1 cellular context compared by ENCODE assay signal in the genomic region with DNA sequence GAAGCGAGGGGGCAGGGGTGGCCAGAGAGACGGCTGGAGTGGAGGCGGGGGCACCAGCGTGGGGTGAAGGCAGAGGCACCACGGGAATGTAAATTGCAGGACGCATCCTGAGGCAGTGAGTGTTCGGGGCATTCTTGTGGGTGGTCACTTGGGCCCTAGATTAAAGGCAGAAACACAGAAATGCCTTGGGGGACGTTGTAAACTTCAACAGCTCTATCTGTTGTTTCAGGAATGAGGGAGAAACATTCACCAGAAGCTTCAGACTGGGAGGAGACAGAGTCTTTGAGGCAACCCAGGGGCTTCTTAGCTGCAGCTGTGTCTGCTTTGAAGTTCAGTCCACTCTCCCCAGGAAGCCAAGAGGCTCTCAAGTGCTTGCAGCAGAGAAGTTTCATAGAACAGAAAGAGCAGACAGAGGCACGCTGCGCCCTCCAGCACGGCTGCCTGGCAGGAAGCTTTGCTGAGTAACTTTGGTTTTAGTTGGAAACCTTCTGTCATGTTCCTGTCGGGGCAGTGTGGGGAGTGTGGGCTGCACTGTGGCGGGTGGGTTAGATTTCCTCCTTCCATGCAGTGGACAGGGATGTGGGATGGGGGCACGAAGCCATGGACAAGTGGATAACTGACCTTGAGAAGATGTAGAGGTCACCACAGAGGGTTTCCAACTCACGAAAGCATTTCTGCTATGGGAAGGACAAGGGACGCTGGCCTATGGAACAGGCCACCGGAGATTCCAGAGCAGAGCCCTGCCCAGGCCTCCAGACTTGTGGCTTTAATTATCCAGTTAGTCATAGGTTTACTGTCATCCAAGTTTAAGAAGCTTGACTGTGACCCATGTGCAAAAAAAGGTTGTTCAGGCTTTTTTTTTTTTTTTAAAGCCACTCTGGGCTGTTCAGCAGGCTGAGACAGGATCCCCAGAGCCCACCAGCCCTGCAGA.
A peak's percentile ranks its signal among the peaks of the same experiment; 100 is the strongest.
TF ChIP-seq lines count a peak whose summit lies in the region.

No MANE protein-coding gene starts in this region.

TF ChIP-seq in GM12878, 131 proteins besides CTCF, POLR2A, EP300 and RAD21 (continued from another document):
- TF ChIP-seq, protein P1, sequence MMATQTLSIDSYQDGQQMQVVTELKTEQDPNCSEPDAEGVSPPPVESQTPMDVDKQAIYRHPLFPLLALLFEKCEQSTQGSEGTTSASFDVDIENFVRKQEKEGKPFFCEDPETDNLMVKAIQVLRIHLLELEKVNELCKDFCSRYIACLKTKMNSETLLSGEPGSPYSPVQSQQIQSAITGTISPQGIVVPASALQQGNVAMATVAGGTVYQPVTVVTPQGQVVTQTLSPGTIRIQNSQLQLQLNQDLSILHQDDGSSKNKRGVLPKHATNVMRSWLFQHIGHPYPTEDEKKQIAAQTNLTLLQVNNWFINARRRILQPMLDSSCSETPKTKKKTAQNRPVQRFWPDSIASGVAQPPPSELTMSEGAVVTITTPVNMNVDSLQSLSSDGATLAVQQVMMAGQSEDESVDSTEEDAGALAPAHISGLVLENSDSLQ (IDR thresholded peaks at IDR 0.05), result no peak
- TF ChIP-seq, protein P2, sequence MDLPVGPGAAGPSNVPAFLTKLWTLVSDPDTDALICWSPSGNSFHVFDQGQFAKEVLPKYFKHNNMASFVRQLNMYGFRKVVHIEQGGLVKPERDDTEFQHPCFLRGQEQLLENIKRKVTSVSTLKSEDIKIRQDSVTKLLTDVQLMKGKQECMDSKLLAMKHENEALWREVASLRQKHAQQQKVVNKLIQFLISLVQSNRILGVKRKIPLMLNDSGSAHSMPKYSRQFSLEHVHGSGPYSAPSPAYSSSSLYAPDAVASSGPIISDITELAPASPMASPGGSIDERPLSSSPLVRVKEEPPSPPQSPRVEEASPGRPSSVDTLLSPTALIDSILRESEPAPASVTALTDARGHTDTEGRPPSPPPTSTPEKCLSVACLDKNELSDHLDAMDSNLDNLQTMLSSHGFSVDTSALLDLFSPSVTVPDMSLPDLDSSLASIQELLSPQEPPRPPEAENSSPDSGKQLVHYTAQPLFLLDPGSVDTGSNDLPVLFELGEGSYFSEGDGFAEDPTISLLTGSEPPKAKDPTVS (IDR thresholded peaks at IDR 0.05; ENCODE audit: low read depth, low read length), result no peak
- TF ChIP-seq ZSCAN29 (IDR thresholded peaks at IDR 0.05) (no peak), MEF2A (IDR thresholded peaks at IDR 0.05; ENCODE audit: insufficient read depth, low read depth, low read length) (no peak), SIN3A (IDR thresholded peaks at IDR 0.05; ENCODE audit: low read depth, low read length) (no peak), SREBF1 (IDR thresholded peaks at IDR 0.05; ENCODE audit: low read length) (no peak), CBX3 (IDR thresholded peaks at IDR 0.05; ENCODE audit: borderline replicate concordance, low read depth) (no peak), HCFC1 (IDR thresholded peaks at IDR 0.05; ENCODE audit: low read length) (no peak), IKZF1 (conservative IDR thresholded peaks at IDR 0.05) (peak; percentile 67), SREBF2 (IDR thresholded peaks at IDR 0.05; ENCODE audit: low read length) (no peak), IRF4 (IDR thresholded peaks at IDR 0.05; ENCODE audit: low read depth, low read length) (no peak), TAF1 (IDR thresholded peaks at IDR 0.05; ENCODE audit: borderline replicate concordance, low read depth, low read length) (peak; percentile 80), BACH1 (IDR thresholded peaks at IDR 0.05; ENCODE audit: borderline replicate concordance) (0 out of 2 replicates have a peak, but pooled peaks have one; percentile 16), GABPA (IDR thresholded peaks at IDR 0.05; ENCODE audit: low read depth) (no peak), ASH2L (IDR thresholded peaks at IDR 0.05; ENCODE audit: borderline replicate concordance, low read depth) (no peak), POLR2AphosphoS2 (IDR thresholded peaks at IDR 0.05; ENCODE audit: low read depth, low read length) (0 out of 2 replicates have a peak, but pooled peaks have one; percentile 42), POU2F2 (IDR thresholded peaks at IDR 0.05; ENCODE audit: borderline replicate concordance, low read depth, low read length) (peak; percentile 71; the same call in 2 of the 3 replicates), ZBED1 (IDR thresholded peaks at IDR 0.05; ENCODE audit: borderline replicate concordance) (no peak), KAT2A (conservative IDR thresholded peaks at IDR 0.05; ENCODE audit: control insufficient read depth, low read depth, low read length) (no peak), CHD4 (IDR thresholded peaks at IDR 0.05) (no peak), HDAC2 (IDR thresholded peaks at IDR 0.05) (no peak), FOS (IDR thresholded peaks at IDR 0.05; ENCODE audit: borderline replicate concordance, extremely low read depth, insufficient read length) (no peak), HDAC6 (IDR thresholded peaks at IDR 0.05; ENCODE audit: unreplicated experiment) (no peak), NFIC (IDR thresholded peaks at IDR 0.05; ENCODE audit: low read depth, low read length) (0 out of 2 replicates have a peak, but pooled peaks have one; percentile 17), SMARCA5 (IDR thresholded peaks at IDR 0.05) (0 out of 2 replicates have a peak, but pooled peaks have one; percentile 29), SMC3 (IDR thresholded peaks at IDR 0.05; ENCODE audit: borderline replicate concordance, low read length) (peak; percentile 11; the same call in 1 of the 2 replicates), ESRRA (IDR thresholded peaks at IDR 0.05; ENCODE audit: low read length) (peak; percentile 46; the same call in 1 of the 2 replicates), PML (IDR thresholded peaks at IDR 0.05; ENCODE audit: low read length) (0 out of 2 replicates have a peak, but pooled peaks have one; percentile 61), TCF7 (IDR thresholded peaks at IDR 0.05; ENCODE audit: borderline replicate concordance) (0 out of 2 replicates have a peak, but pooled peaks have one; percentile 51), TARDBP (IDR thresholded peaks at IDR 0.05; ENCODE audit: borderline replicate concordance) (no peak), MXI1 (IDR thresholded peaks at IDR 0.05; ENCODE audit: low read depth, low read length) (no peak), CREM (IDR thresholded peaks at IDR 0.05; ENCODE audit: low read depth) (0 out of 2 replicates have a peak, but pooled peaks have one; percentile 18), ATF7 (IDR thresholded peaks at IDR 0.05; ENCODE audit: low read depth) (no peak), BMI1 (IDR thresholded peaks at IDR 0.05; ENCODE audit: borderline replicate concordance) (no peak), YBX1 (IDR thresholded peaks at IDR 0.05) (no peak), TCF3 (IDR thresholded peaks at IDR 0.05; ENCODE audit: borderline replicate concordance, insufficient read depth, low read depth, low read length) (no peak), HDGF (IDR thresholded peaks at IDR 0.05) (peak; percentile 34; the same call in 1 of the 2 replicates)
- TF ChIP-seq, protein P3, sequence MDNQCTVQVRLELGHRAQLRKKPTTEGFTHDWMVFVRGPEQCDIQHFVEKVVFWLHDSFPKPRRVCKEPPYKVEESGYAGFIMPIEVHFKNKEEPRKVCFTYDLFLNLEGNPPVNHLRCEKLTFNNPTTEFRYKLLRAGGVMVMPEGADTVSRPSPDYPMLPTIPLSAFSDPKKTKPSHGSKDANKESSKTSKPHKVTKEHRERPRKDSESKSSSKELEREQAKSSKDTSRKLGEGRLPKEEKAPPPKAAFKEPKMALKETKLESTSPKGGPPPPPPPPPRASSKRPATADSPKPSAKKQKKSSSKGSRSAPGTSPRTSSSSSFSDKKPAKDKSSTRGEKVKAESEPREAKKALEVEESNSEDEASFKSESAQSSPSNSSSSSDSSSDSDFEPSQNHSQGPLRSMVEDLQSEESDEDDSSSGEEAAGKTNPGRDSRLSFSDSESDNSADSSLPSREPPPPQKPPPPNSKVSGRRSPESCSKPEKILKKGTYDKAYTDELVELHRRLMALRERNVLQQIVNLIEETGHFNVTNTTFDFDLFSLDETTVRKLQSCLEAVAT (IDR thresholded peaks at IDR 0.05), result peak; percentile 82
- TF ChIP-seq, protein P4, sequence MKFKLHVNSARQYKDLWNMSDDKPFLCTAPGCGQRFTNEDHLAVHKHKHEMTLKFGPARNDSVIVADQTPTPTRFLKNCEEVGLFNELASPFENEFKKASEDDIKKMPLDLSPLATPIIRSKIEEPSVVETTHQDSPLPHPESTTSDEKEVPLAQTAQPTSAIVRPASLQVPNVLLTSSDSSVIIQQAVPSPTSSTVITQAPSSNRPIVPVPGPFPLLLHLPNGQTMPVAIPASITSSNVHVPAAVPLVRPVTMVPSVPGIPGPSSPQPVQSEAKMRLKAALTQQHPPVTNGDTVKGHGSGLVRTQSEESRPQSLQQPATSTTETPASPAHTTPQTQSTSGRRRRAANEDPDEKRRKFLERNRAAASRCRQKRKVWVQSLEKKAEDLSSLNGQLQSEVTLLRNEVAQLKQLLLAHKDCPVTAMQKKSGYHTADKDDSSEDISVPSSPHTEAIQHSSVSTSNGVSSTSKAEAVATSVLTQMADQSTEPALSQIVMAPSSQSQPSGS (IDR thresholded peaks at IDR 0.05; ENCODE audit: low read length), result no peak; the same call in 1 of the 2 replicates
- TF ChIP-seq, protein P5, sequence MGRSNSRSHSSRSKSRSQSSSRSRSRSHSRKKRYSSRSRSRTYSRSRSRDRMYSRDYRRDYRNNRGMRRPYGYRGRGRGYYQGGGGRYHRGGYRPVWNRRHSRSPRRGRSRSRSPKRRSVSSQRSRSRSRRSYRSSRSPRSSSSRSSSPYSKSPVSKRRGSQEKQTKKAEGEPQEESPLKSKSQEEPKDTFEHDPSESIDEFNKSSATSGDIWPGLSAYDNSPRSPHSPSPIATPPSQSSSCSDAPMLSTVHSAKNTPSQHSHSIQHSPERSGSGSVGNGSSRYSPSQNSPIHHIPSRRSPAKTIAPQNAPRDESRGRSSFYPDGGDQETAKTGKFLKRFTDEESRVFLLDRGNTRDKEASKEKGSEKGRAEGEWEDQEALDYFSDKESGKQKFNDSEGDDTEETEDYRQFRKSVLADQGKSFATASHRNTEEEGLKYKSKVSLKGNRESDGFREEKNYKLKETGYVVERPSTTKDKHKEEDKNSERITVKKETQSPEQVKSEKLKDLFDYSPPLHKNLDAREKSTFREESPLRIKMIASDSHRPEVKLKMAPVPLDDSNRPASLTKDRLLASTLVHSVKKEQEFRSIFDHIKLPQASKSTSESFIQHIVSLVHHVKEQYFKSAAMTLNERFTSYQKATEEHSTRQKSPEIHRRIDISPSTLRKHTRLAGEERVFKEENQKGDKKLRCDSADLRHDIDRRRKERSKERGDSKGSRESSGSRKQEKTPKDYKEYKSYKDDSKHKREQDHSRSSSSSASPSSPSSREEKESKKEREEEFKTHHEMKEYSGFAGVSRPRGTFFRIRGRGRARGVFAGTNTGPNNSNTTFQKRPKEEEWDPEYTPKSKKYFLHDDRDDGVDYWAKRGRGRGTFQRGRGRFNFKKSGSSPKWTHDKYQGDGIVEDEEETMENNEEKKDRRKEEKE (IDR thresholded peaks at IDR 0.05), result no peak
- TF ChIP-seq, protein P6, sequence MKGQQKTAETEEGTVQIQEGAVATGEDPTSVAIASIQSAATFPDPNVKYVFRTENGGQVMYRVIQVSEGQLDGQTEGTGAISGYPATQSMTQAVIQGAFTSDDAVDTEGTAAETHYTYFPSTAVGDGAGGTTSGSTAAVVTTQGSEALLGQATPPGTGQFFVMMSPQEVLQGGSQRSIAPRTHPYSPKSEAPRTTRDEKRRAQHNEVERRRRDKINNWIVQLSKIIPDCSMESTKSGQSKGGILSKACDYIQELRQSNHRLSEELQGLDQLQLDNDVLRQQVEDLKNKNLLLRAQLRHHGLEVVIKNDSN (IDR thresholded peaks at IDR 0.05; ENCODE audit: borderline replicate concordance, extremely low read length, insufficient read depth, low read depth, low read length), result no peak
- TF ChIP-seq, protein P7, sequence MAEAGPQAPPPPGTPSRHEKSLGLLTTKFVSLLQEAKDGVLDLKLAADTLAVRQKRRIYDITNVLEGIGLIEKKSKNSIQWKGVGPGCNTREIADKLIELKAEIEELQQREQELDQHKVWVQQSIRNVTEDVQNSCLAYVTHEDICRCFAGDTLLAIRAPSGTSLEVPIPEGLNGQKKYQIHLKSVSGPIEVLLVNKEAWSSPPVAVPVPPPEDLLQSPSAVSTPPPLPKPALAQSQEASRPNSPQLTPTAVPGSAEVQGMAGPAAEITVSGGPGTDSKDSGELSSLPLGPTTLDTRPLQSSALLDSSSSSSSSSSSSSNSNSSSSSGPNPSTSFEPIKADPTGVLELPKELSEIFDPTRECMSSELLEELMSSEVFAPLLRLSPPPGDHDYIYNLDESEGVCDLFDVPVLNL (IDR thresholded peaks at IDR 0.05; ENCODE audit: low read depth, low read length), result no peak
- TF ChIP-seq, protein P8, sequence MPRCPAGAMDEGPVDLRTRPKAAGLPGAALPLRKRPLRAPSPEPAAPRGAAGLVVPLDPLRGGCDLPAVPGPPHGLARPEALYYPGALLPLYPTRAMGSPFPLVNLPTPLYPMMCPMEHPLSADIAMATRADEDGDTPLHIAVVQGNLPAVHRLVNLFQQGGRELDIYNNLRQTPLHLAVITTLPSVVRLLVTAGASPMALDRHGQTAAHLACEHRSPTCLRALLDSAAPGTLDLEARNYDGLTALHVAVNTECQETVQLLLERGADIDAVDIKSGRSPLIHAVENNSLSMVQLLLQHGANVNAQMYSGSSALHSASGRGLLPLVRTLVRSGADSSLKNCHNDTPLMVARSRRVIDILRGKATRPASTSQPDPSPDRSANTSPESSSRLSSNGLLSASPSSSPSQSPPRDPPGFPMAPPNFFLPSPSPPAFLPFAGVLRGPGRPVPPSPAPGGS (IDR thresholded peaks at IDR 0.05; ENCODE audit: borderline replicate concordance, insufficient read depth, low read depth, low read length, poor library complexity, severe bottlenecking), result no peak
- TF ChIP-seq, protein P9, sequence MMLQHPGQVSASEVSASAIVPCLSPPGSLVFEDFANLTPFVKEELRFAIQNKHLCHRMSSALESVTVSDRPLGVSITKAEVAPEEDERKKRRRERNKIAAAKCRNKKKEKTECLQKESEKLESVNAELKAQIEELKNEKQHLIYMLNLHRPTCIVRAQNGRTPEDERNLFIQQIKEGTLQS (IDR thresholded peaks at IDR 0.05; ENCODE audit: borderline replicate concordance, extremely low read depth, low read depth, low read length), result no peak
- TF ChIP-seq, protein P10, sequence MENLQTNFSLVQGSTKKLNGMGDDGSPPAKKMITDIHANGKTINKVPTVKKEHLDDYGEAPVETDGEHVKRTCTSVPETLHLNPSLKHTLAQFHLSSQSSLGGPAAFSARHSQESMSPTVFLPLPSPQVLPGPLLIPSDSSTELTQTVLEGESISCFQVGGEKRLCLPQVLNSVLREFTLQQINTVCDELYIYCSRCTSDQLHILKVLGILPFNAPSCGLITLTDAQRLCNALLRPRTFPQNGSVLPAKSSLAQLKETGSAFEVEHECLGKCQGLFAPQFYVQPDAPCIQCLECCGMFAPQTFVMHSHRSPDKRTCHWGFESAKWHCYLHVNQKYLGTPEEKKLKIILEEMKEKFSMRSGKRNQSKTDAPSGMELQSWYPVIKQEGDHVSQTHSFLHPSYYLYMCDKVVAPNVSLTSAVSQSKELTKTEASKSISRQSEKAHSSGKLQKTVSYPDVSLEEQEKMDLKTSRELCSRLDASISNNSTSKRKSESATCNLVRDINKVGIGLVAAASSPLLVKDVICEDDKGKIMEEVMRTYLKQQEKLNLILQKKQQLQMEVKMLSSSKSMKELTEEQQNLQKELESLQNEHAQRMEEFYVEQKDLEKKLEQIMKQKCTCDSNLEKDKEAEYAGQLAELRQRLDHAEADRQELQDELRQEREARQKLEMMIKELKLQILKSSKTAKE (IDR thresholded peaks at IDR 0.05; ENCODE audit: low read depth, poor library complexity, severe bottlenecking), result no peak
